12 cellular contexts compared by ENCODE assay signal in the genomic region with DNA sequence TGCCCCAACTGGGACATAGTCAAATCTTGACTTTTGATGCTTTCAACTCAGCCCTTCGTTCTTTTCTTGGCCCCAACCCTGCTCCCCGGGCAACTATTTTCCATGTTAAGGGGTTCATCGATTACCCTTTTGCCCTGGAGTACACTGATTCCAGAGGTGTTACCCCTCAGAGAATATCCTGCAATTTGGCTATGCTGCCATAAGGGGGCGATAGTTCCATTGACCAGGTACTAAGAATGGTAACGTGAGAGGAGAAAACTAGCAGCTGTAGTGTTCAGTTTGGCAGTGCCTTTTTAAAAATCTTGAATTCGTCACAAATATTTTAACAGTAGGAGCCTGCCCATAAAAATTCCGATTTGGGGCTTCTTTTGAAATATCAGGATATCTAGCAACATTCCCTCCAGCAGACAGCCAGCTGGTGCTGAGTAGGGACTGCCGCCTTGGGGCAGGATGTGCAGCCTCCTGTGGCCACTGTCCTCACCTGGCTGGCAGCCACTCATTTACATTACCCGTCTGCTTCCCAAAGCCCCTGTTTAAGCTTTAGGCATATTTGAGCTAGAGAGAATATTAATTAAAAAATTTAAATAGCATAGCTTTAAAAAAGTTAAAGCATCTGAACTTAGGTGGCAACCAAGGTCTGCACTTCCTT.
A peak's percentile ranks its signal among the peaks of the same experiment; 100 is the strongest.
DNase-seq lines count a peak whose midpoint lies in the region; ATAC-seq and TF ChIP-seq lines count a peak whose summit lies in the region.
"Had no signal": no experiment of that assay in that cellular context is flagged by ENCODE, and none has a peak within 500 bp of the region (broad histone marks: within the 10 kb centered on the region; RNA-seq: fewer than 3 reads in every experiment).

No MANE protein-coding gene starts in this region.

- intact Hi-C loops in left ventricle myocardium superior (cut with micrococcal nuclease): no loop called here

- H3K9me2 ChIP-seq in SU-DHL-6 (replicated peaks; ENCODE audit: insufficient read depth, low read length): no peaks in the 10 kb centered on the region

- H3F3A ChIP-seq in SU-DHL-6 (ENCODE audit: insufficient read depth): no peaks in the 10 kb centered on the region

- H3K36me3 ChIP-seq in SU-DHL-6 (ENCODE audit: low read length): no peaks in the 10 kb centered on the region
- no peaks in the 10 kb centered on the region for H3K36me3 ChIP-seq in liver (ENCODE audit: control insufficient read depth in 4 of 4, insufficient read depth in 3 of 4, low read depth in 1 of 4, low read length in 3 of 4)

- H3K27me3 ChIP-seq in SU-DHL-6 (ENCODE audit: low read length): no peaks in the 10 kb centered on the region
- H3K27me3 ChIP-seq in liver (ENCODE audit: control insufficient read depth in 4 of 4, insufficient read depth in 4 of 4, low read length in 3 of 4): no peaks in the 10 kb centered on the region

- H3K27ac ChIP-seq in SU-DHL-6 (ENCODE audit: low read depth, low read length) (no peak overlapping the region), liver (ENCODE audit: low read depth in 1 of 2, low read length in 2 of 2) (no peak overlapping the region)

- ATAC-seq in HG02973 (IDR thresholded peaks at IDR 0.05; ENCODE audit: unreplicated experiment): no peak
- no peak for ATAC-seq in left ventricle myocardium superior

- no peaks in the 10 kb centered on the region for H3K79me2 ChIP-seq in SU-DHL-6 (ENCODE audit: insufficient read depth, low read length)

- H3K9ac ChIP-seq in SU-DHL-6 (ENCODE audit: low read length) (no peak overlapping the region), liver (ENCODE audit: low read depth in 1 of 2, low read length in 2 of 2) (no peak overlapping the region)

- TF ChIP-seq RAD21 in liver (IDR thresholded peaks at IDR 0.05): peak in 1 of 2 donors; percentile 18

- H3K4me1 ChIP-seq in liver (ENCODE audit: control insufficient read depth in 4 of 4, insufficient read depth in 4 of 4, low read length in 3 of 4): no peaks in the 10 kb centered on the region

- peak; percentile 97 for TF ChIP-seq CTCF in SU-DHL-6 (IDR thresholded peaks at IDR 0.05; ENCODE audit: insufficient read depth, low read length, poor library complexity, severe bottlenecking)
- peak; percentile 14 for TF ChIP-seq CTCF in liver (IDR thresholded peaks at IDR 0.05; ENCODE audit: low read depth, low read length, missing input control)

- DNase-seq in DMS 273 (lab: John Stamatoyannopoulos, UW; ENCODE audit: unreplicated experiment) (peak; percentile 63), DMS 273 treated with DMSO at 0.1 percent for 48 hours (lab: John Stamatoyannopoulos, UW) (no peak), HK-2 (ENCODE audit: unreplicated experiment) (peak; percentile 5), left ventricle myocardium superior (no peak), hippocampal formation (lab: John Stamatoyannopoulos, UW) (no peak)
- DNase-seq: 8988T; activated effector memory CD4-positive, alpha-beta T cell treated with anti-CD3 and anti-CD28 coated beads, Interleukin-2, amount 50 U/mL, for 16 hours; posterior cingulate gyrus; stimulated activated naive CD4-positive, alpha-beta T cell treated with Interleukin-2 at 50 U/mL for 16 hours had no signal

- H4K20me1 ChIP-seq in SU-DHL-6 (ENCODE audit: low read depth, low read length): no peaks in the 10 kb centered on the region

- H3K4me3 ChIP-seq in SU-DHL-6 (ENCODE audit: insufficient read depth, low read length, poor library complexity, severe bottlenecking) (no peak overlapping the region), liver (ENCODE audit: low read depth in 1 of 3, low read length in 3 of 3) (no peak overlapping the region)

- H3K4me2 ChIP-seq in SU-DHL-6 (ENCODE audit: low read depth, low read length, poor library complexity, severe bottlenecking): no peak overlapping the region

- no peak overlapping the region for H2AFZ ChIP-seq in SU-DHL-6 (ENCODE audit: low read depth, low read length, severe bottlenecking)

- 34% methylated on average over 9 of the region's 9 CpGs for WGBS in liver

- no peaks in the 10 kb centered on the region for H3K9me3 ChIP-seq in SU-DHL-6 (ENCODE audit: insufficient read depth, low read length)
- peaks cover 0 to 3% (median 0%) of the 10 kb centered on the region in 4 donors for H3K9me3 ChIP-seq in liver (ENCODE audit: control insufficient read depth in 4 of 4, low read length in 3 of 4)

TF ChIP-seq in liver, 16 proteins besides CTCF, POLR2A, EP300 and RAD21:
- TF ChIP-seq HNF4G (IDR thresholded peaks at IDR 0.05): no peak
- TF ChIP-seq, protein P1, sequence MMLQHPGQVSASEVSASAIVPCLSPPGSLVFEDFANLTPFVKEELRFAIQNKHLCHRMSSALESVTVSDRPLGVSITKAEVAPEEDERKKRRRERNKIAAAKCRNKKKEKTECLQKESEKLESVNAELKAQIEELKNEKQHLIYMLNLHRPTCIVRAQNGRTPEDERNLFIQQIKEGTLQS (IDR thresholded peaks at IDR 0.05): no peak
- TF ChIP-seq, protein P2, sequence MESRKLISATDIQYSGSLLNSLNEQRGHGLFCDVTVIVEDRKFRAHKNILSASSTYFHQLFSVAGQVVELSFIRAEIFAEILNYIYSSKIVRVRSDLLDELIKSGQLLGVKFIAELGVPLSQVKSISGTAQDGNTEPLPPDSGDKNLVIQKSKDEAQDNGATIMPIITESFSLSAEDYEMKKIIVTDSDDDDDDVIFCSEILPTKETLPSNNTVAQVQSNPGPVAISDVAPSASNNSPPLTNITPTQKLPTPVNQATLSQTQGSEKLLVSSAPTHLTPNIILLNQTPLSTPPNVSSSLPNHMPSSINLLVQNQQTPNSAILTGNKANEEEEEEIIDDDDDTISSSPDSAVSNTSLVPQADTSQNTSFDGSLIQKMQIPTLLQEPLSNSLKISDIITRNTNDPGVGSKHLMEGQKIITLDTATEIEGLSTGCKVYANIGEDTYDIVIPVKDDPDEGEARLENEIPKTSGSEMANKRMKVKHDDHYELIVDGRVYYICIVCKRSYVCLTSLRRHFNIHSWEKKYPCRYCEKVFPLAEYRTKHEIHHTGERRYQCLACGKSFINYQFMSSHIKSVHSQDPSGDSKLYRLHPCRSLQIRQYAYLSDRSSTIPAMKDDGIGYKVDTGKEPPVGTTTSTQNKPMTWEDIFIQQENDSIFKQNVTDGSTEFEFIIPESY (IDR thresholded peaks at IDR 0.05): no peak

Comparison
In these comparisons a context has a peak if more than half of its experiments do, and no peak if none do; other contexts are left out.
1. DNase-seq: peak in DMS 273 (single experiment) and HK-2 (single experiment); none in DMS 273 treated with DMSO at 0.1 percent for 48 hours (single experiment), left ventricle myocardium superior (single experiment) and hippocampal formation (0 of 2).